Comparison of ENCODE assay signal across 8 cellular contexts in genomic region chr20:63957004-63957689, GRCh38. TPM values are rescaled to one million over a fixed set of nuclear protein-coding genes. Genes with fewer than 3 reads are reported as not detected.
DNase-seq lines count a peak whose midpoint lies in the region; ATAC-seq and TF ChIP-seq lines count a peak whose summit lies in the region.

No MANE protein-coding gene starts in this region.

- no peak overlapping the region for H3K27ac ChIP-seq in right cardiac atrium (ENCODE audit: low read length)

- peak overlapping the region; percentile 82 for H3K4me2 ChIP-seq in Loucy (ENCODE audit: low read depth, low read length, poor library complexity, severe bottlenecking)

- ATAC-seq in GM19035 (IDR thresholded peaks at IDR 0.05; ENCODE audit: unreplicated experiment) (peak; percentile 20), right cardiac atrium (peak; percentile 64 to 71), HG02938 (IDR thresholded peaks at IDR 0.05; ENCODE audit: unreplicated experiment) (no peak)

- peaks cover 40% of the 10 kb centered on the region for H3K79me2 ChIP-seq in Loucy (ENCODE audit: insufficient read depth, low read length)

- no peak for DNase-seq in AG09319 (ENCODE audit: extremely low read depth, low read depth)
- DNase-seq in SW 1271 (lab: John Stamatoyannopoulos, UW) = peak; percentile 76 to 79
- DNase-seq in anterior cingulate cortex (lab: John Stamatoyannopoulos, UW) = peak in 48 of 58 donors; percentile 13 to 80 (median 51)
- DNase-seq in right cardiac atrium = peak; percentile 80 to 92 (median 92)
- DNase-seq in retina = peak; percentile 61

- H3K4me3 ChIP-seq in Loucy (ENCODE audit: low read length, poor library complexity, severe bottlenecking) = peak overlapping the region; percentile 75
- H3K4me3 ChIP-seq in right cardiac atrium (ENCODE audit: low read length) = peak overlapping the region; percentile 41

- 3% methylated on average over 28 of the region's 28 CpGs for WGBS in right cardiac atrium

- H3K9me2 ChIP-seq in Loucy (replicated peaks; ENCODE audit: low read depth, low read length) = no peaks in the 10 kb centered on the region

- H3K9me3 ChIP-seq in Loucy (ENCODE audit: insufficient read depth, low read depth, low read length) = no peaks in the 10 kb centered on the region
- no peaks in the 10 kb centered on the region for H3K9me3 ChIP-seq in right cardiac atrium (ENCODE audit: control insufficient read depth, low read length)

- peak overlapping the region; percentile 70 for H3K9ac ChIP-seq in Loucy (ENCODE audit: low read depth, low read length, poor library complexity, severe bottlenecking)

- H3K4me1 ChIP-seq in Loucy (ENCODE audit: insufficient read depth, low read length, poor library complexity, severe bottlenecking) (peaks cover 32% of the 10 kb centered on the region), right cardiac atrium (ENCODE audit: control insufficient read depth, insufficient read depth, low read length) (peaks cover 5% of the 10 kb centered on the region)

- intact Hi-C loops in right cardiac atrium (cut with DNase I) = loop anchor here in 1 of 4 donors (5.0 kb wide), 1 partner anchor 50 kb away; no protein-coding TSS in a partner anchor

- H4K20me1 ChIP-seq in Loucy (ENCODE audit: insufficient read depth, low read length, poor library complexity, severe bottlenecking) = peaks cover 30% of the 10 kb centered on the region

- H3K36me3 ChIP-seq in Loucy (ENCODE audit: insufficient read depth, low read length) = no peaks in the 10 kb centered on the region

- H3K27me3 ChIP-seq in Loucy (ENCODE audit: insufficient read depth, low read length, poor library complexity, severe bottlenecking) (no peaks in the 10 kb centered on the region), right cardiac atrium (ENCODE audit: control insufficient read depth, insufficient read depth) (no peaks in the 10 kb centered on the region)

- no peaks in the 10 kb centered on the region for H3F3A ChIP-seq in Loucy (ENCODE audit: low read depth)

- H2AFZ ChIP-seq in Loucy (ENCODE audit: low read length) = peak overlapping the region; percentile 6

- TF ChIP-seq CTCF in AG09319 (IDR thresholded peaks at IDR 0.05; ENCODE audit: low read depth, low read length) = peak; percentile 2
- peak; percentile 18; the same call in 1 of the 2 replicates for TF ChIP-seq CTCF in Loucy (conservative IDR thresholded peaks at IDR 0.05; ENCODE audit: low read length)

RNA-seq across cellular contexts. Expression of gene UCKL1, which starts 0.9 kb away (rescaled TPM):
- total RNA-seq in right cardiac atrium = 10 to 100 TPM; 35.5 to 47.0 (median 44.0) TPM
- 36.5 TPM for polyA plus RNA-seq in right cardiac atrium

RNA-seq across cellular contexts. Expression of gene ZNF512B, which starts 12.6 kb away (rescaled TPM):
- total RNA-seq in right cardiac atrium = 10 to 100 TPM; 12.3 to 16.1 (median 13.6) TPM
- 9.8 TPM for polyA plus RNA-seq in right cardiac atrium

RNA-seq across cellular contexts. Expression of gene SAMD10, which starts 22.3 kb away (rescaled TPM):
- 1 to 10 TPM; 3.3 to 4.9 (median 3.8) TPM for total RNA-seq in right cardiac atrium
- polyA plus RNA-seq in right cardiac atrium = 4.8 TPM

RNA-seq across cellular contexts. Expression of gene PRPF6, which starts 23.8 kb away (rescaled TPM):
- 10 to 100 TPM; 42.5 to 44.7 (median 43.5) TPM for total RNA-seq in right cardiac atrium
- 29.6 TPM for polyA plus RNA-seq in right cardiac atrium
